Comparison of ENCODE assay signal across 19 cellular contexts in the genomic region with DNA sequence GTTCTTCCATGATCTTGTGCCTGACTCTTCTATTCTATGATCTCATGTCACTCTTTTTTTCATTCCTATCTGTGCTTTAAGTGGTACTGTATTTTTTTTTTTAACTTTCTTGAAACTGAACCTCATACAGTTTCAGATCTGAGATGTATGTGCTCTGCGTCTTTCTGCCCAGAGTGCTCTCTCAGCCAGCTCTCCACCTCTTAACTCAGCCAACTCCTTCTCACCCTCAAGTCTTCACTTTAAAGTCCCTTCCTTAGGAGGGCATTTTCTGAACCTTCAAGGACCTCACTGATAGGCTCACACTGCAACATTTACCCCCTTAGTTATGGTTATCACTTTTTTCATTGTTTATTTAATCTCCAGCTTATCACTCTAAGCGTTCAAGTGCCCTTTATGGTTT.
"Had no signal": no experiment of that assay in that cellular context is flagged by ENCODE, and none has a peak within 500 bp of the region (broad histone marks: within the 10 kb centered on the region; RNA-seq: fewer than 3 reads in every experiment).

No MANE protein-coding gene starts in this region.

- H3K4me3 ChIP-seq: colonic mucosa, heart left ventricle, left ventricle myocardium inferior, smooth muscle cell, suprapubic skin, vagina had no signal

- DNase-seq: activated CD4-positive, alpha-beta T cell treated with anti-CD3 and anti-CD28 coated beads, Interleukin-2, amount 50 U/mL, for 1 hour; activated CD8-positive, alpha-beta memory T cell treated with anti-CD3 and anti-CD28 coated beads, Interleukin-2, amount 50 U/mL, for 4 hours; activated gamma-delta T cell; activated T-cell treated with anti-CD3 and anti-CD28 coated beads, Interleukin-2, amount 50 U/mL, for 48 hours; caudate nucleus; colonic mucosa; endodermal cell; heart left ventricle; left ventricle myocardium inferior; occipital lobe; right cardiac atrium; stimulated activated CD4-positive, alpha-beta T cell treated with anti-CD3 and anti-CD28 coated beads, Interleukin-4, amount 100 ng/mL, for 1 hour; stimulated activated naive CD8-positive, alpha-beta T cell treated with anti-CD3 and anti-CD28 coated beads, Interleukin-15, amount 100 ng/mL, for 72 hours had no signal

- H3K27me3 ChIP-seq: colonic mucosa, suprapubic skin, vagina had no signal

- H3K4me1 Mint-ChIP-seq: activated naive CD4-positive, alpha-beta T cell treated with anti-CD3 and anti-CD28 coated beads, Interleukin-2, amount 50 U/mL, for 24 hours; stimulated activated naive CD8-positive, alpha-beta T cell treated with anti-CD3 and anti-CD28 coated beads, Interleukin-15, amount 100 ng/mL, for 72 hours had no signal

- H3K9me3 Mint-ChIP-seq: activated naive CD4-positive, alpha-beta T cell treated with anti-CD3 and anti-CD28 coated beads, Interleukin-2, amount 50 U/mL, for 24 hours had no signal

- H3K4me1 ChIP-seq: colonic mucosa, heart left ventricle, left ventricle myocardium inferior, suprapubic skin had no signal

- H3K27ac ChIP-seq: colonic mucosa, heart left ventricle, left ventricle myocardium inferior, suprapubic skin, vagina had no signal

- H3K4me3 Mint-ChIP-seq: activated naive CD4-positive, alpha-beta T cell treated with anti-CD3 and anti-CD28 coated beads, Interleukin-2, amount 50 U/mL, for 24 hours; endodermal cell; stimulated activated naive CD8-positive, alpha-beta T cell treated with anti-CD3 and anti-CD28 coated beads, Interleukin-15, amount 100 ng/mL, for 72 hours had no signal

- H3K27me3 Mint-ChIP-seq: activated naive CD4-positive, alpha-beta T cell treated with anti-CD3 and anti-CD28 coated beads, Interleukin-2, amount 50 U/mL, for 24 hours had no signal

- H3K27ac Mint-ChIP-seq: activated naive CD4-positive, alpha-beta T cell treated with anti-CD3 and anti-CD28 coated beads, Interleukin-2, amount 50 U/mL, for 24 hours; endodermal cell; progenitor cell of endocrine pancreas; stimulated activated naive CD8-positive, alpha-beta T cell treated with anti-CD3 and anti-CD28 coated beads, Interleukin-15, amount 100 ng/mL, for 72 hours had no signal

- H3K4me2 ChIP-seq: smooth muscle cell had no signal

- H3K36me3 Mint-ChIP-seq: activated naive CD4-positive, alpha-beta T cell treated with anti-CD3 and anti-CD28 coated beads, Interleukin-2, amount 50 U/mL, for 24 hours had no signal

- H3K36me3 ChIP-seq: colonic mucosa, heart left ventricle, left ventricle myocardium inferior, suprapubic skin, vagina had no signal

- H3K9me3 ChIP-seq: colonic mucosa, heart left ventricle, left ventricle myocardium inferior, suprapubic skin, vagina had no signal

- FAIRE-seq: frontal cortex had no signal
